ENCODE assay signal across 1 cellular context in the genomic region with DNA sequence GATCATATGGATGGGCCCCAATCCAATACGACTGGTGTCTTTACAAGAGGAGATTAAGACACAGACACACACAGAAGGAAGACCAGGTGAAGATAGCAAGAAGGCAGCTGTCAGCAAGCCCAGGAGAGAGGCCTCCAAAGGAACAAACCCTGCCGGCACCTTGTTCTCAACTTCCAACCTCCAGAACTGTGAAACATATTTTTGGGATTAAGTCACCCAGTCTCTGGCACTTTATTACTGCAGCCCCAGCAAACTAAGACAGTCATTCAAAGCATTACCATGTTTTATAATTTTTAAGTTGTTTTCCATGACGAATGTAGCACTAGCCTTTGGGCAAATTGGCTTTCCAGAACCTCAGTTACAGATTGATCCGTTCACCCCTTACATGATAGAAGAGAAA.
TF ChIP-seq lines count a peak whose summit lies in the region.

No MANE protein-coding gene starts in this region.

TF ChIP-seq in HepG2, 621 proteins besides CTCF, POLR2A, EP300 and RAD21:
- TF ChIP-seq HDAC6 (IDR thresholded peaks at IDR 0.05; ENCODE audit: low read depth, low read length) (no peak), MAFF (IDR thresholded peaks at IDR 0.05; ENCODE audit: low read depth, low read length) (no peak)
- TF ChIP-seq, protein P1, sequence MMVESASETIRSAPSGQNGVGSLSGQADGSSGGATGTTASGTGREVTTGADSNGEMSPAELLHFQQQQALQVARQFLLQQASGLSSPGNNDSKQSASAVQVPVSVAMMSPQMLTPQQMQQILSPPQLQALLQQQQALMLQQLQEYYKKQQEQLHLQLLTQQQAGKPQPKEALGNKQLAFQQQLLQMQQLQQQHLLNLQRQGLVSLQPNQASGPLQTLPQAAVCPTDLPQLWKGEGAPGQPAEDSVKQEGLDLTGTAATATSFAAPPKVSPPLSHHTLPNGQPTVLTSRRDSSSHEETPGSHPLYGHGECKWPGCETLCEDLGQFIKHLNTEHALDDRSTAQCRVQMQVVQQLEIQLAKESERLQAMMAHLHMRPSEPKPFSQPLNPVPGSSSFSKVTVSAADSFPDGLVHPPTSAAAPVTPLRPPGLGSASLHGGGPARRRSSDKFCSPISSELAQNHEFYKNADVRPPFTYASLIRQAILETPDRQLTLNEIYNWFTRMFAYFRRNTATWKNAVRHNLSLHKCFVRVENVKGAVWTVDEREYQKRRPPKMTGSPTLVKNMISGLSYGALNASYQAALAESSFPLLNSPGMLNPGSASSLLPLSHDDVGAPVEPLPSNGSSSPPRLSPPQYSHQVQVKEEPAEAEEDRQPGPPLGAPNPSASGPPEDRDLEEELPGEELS (CRISPR knock-in tag; IDR thresholded peaks at IDR 0.05) = no peak
- TF ChIP-seq, protein P2, sequence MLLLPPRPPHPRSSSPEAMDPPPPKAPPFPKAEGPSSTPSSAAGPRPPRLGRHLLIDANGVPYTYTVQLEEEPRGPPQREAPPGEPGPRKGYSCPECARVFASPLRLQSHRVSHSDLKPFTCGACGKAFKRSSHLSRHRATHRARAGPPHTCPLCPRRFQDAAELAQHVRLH (CRISPR knock-in tag; IDR thresholded peaks at IDR 0.05; ENCODE audit: borderline replicate concordance, low read depth) = no peak
- TF ChIP-seq, protein P3, sequence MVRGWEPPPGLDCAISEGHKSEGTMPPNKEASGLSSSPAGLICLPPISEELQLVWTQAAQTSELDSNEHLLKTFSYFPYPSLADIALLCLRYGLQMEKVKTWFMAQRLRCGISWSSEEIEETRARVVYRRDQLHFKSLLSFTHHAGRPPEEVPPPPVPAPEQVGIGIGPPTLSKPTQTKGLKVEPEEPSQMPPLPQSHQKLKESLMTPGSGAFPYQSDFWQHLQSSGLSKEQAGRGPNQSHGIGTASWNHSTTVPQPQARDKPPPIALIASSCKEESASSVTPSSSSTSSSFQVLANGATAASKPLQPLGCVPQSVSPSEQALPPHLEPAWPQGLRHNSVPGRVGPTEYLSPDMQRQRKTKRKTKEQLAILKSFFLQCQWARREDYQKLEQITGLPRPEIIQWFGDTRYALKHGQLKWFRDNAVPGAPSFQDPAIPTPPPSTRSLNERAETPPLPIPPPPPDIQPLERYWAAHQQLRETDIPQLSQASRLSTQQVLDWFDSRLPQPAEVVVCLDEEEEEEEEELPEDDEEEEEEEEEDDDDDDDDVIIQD (CRISPR knock-in tag; IDR thresholded peaks at IDR 0.05; ENCODE audit: low read depth) = no peak
TF ChIP-seq in HepG2: peak in this region for 0.
